Comparison of ENCODE assay signal across 8 cellular contexts in the genomic region with DNA sequence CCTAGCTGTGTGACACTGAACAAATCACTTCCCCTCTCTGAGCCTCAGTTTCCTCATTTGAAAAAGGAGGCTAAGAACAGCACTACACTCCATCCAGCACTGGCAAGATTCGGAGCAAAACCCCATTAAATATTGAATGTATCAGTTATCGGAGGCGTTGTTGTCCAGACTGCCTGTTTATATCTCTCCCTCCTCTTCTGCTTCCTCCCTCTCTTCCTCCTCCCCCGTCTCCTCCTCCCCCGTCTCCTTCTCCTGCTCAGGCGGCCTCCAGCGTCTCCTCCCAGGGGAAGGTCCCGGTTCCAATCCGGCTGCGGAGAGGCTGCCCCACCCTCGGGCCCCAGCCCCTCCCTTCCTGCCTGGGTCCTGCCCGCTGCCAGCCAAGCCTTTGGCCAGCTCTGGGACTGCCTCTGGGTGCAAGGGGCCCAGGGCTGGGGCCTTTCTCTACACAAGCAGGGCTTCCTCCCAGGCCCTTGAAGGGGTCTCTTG. TPM values are rescaled to one million over a fixed set of nuclear protein-coding genes. Genes with fewer than 3 reads are reported as not detected.
A peak's percentile ranks its signal among the peaks of the same experiment; 100 is the strongest.
DNase-seq lines count a peak whose midpoint lies in the region; ATAC-seq and TF ChIP-seq lines count a peak whose summit lies in the region.

No MANE protein-coding gene starts in this region.

- TF ChIP-seq CTCF in adrenal gland (IDR thresholded peaks at IDR 0.05) (no peak), natural killer cell (IDR thresholded peaks at IDR 0.05) (no peak)

- H3K27ac Mint-ChIP-seq in natural killer cell, result peak overlapping the region in 1 of 2 donors; percentile 100

- intact Hi-C loops in adrenal gland (cut with DNase I) (no loop called here), left ventricle myocardium superior (cut with micrococcal nuclease) (no loop called here), natural killer cell (cut with micrococcal nuclease) (no loop called here)

- H3K27me3 ChIP-seq in adrenal gland, result no peaks in the 10 kb centered on the region

- no peak overlapping the region for H3K4me3 Mint-ChIP-seq in natural killer cell

- no peaks in the 10 kb centered on the region for H3K9me3 Mint-ChIP-seq in natural killer cell

- peak overlapping the region in 4 of 5 donors; percentile 65 to 99 (median 86) for H3K27ac ChIP-seq in adrenal gland

- no peaks in the 10 kb centered on the region for H3K27me3 Mint-ChIP-seq in natural killer cell (ENCODE audit: low read depth in 2 of 2)

- H3K36me3 Mint-ChIP-seq in natural killer cell, result no peaks in the 10 kb centered on the region

- H3K9me3 ChIP-seq in adrenal gland (replicated peaks in 1 of 3), result no peaks in the 10 kb centered on the region

- H3K4me3 ChIP-seq in adrenal gland, result peak overlapping the region in 1 of 4 donors; percentile 67
- H3K4me3 ChIP-seq in skeletal muscle cell (ENCODE audit: low read depth, low read length), result peak overlapping the region; percentile 78

- no peak for TF ChIP-seq POLR2A in adrenal gland (IDR thresholded peaks at IDR 0.05)

- 2 to 4% (median 3%) methylated on average over 11 to 12 of the region's 12 CpGs for WGBS in adrenal gland, 4 donors

- peaks cover 21 to 32% of the 10 kb centered on the region in 2 donors for H3K4me1 ChIP-seq in adrenal gland (replicated peaks in 1 of 2)

- H3K36me3 ChIP-seq in adrenal gland (replicated peaks in 1 of 2), result no peaks in the 10 kb centered on the region

- ATAC-seq in left ventricle myocardium superior (peak; percentile 12), natural killer cell (no peak), HG03432 (IDR thresholded peaks at IDR 0.05; ENCODE audit: unreplicated experiment) (no peak)

- peaks cover 29 to 45% of the 10 kb centered on the region in 2 donors for H3K4me1 Mint-ChIP-seq in natural killer cell

- DNase-seq in AG08396 (ENCODE audit: low spot score), result peak; percentile 87
- DNase-seq in HK-2 (ENCODE audit: unreplicated experiment), result peak; percentile 88
- peak; percentile 78 to 86 (median 84) for DNase-seq in adrenal gland
- peak; percentile 93 for DNase-seq in left ventricle myocardium superior
- peak; percentile 36 for DNase-seq in skeletal muscle cell (ENCODE audit: low read depth)
- DNase-seq in DMS153 (lab: John Stamatoyannopoulos, UW), result no peak
- no peak for DNase-seq in natural killer cell

RNA-seq across cellular contexts. Expression of a gene that starts 2.0 kb away (rescaled TPM):
- total RNA-seq in adrenal gland (10 to 100 TPM; 20.4 to 77.9 (median 42.3) TPM), left ventricle myocardium superior (100 TPM), natural killer cell (1 to 10 TPM; 2.0 to 7.7 (median 5.9) TPM)
- 100 to 1,000 TPM in 2 of 3 donors, 10 to 100 TPM in 1; 21.9 to 180 (median 167) TPM for polyA plus RNA-seq in adrenal gland

RNA-seq across cellular contexts. Expression of a gene that starts 4.1 kb away (rescaled TPM):
- 10 to 100 TPM; 22.7 to 81.3 (median 50.6) TPM for total RNA-seq in adrenal gland
- polyA plus RNA-seq in adrenal gland, result 10 to 100 TPM in 2 of 3 donors, 1 to 10 TPM in 1; 7.9 to 67.7 (median 27.1) TPM
- total RNA-seq in left ventricle myocardium superior, result 44.9 TPM
- 10 to 100 TPM; 38.9 to 46.2 (median 44.9) TPM for total RNA-seq in natural killer cell

RNA-seq across cellular contexts. Expression of a gene that starts 27.7 kb away (rescaled TPM):
- 100 to 1,000 TPM in 2 of 8 donors, 10 to 100 TPM in 6; 33.7 to 108 (median 64.4) TPM for total RNA-seq in adrenal gland
- 100 to 1,000 TPM in 2 of 3 donors, 10 to 100 TPM in 1; 23.2 to 328 (median 159) TPM for polyA plus RNA-seq in adrenal gland
- total RNA-seq in left ventricle myocardium superior, result 40.6 TPM
- 100 to 1,000 TPM; 176 to 184 (median 179) TPM for total RNA-seq in natural killer cell

RNA-seq across cellular contexts. Expression of a gene that starts 27.8 kb away (rescaled TPM):
- total RNA-seq in adrenal gland, result 10 to 100 TPM in 4 of 8 donors, 1 to 10 TPM in 4; 3.3 to 16.3 (median 9.9) TPM
- 10 to 100 TPM in 2 of 3 donors, 1 to 10 TPM in 1; 3.5 to 15.4 (median 13.9) TPM for polyA plus RNA-seq in adrenal gland
- total RNA-seq in left ventricle myocardium superior, result 11.5 TPM
- 10 to 100 TPM; 15.6 to 34.6 (median 22.3) TPM for total RNA-seq in natural killer cell

RNA-seq across cellular contexts. Expression of a gene that starts 39.2 kb away (rescaled TPM):
- total RNA-seq in adrenal gland, result 100 to 1,000 TPM in 7 of 8 donors, 10 to 100 TPM in 1; 80.4 to 262 (median 159) TPM
- polyA plus RNA-seq in adrenal gland, result 100 to 1,000 TPM; 158 to 198 (median 179) TPM
- total RNA-seq in left ventricle myocardium superior, result 130 TPM
- total RNA-seq in natural killer cell, result 10 to 100 TPM; 77.0 to 92.5 (median 78.2) TPM

Comparison
In these comparisons a context has a peak if more than half of its experiments do, and no peak if none do; other contexts are left out.
1. DNase-seq: peak in AG08396 (single experiment), HK-2 (single experiment), adrenal gland (7 of 7), left ventricle myocardium superior (single experiment) and skeletal muscle cell (single experiment); none in DMS153 (single experiment) and natural killer cell (single experiment).